Comparison of ENCODE assay signal across 21 cellular contexts in genomic region chr14:60357551-60357930, GRCh38.
"Had no signal": no experiment of that assay in that cellular context is flagged by ENCODE, and none has a peak within 500 bp of the region (broad histone marks: within the 10 kb centered on the region; RNA-seq: fewer than 3 reads in every experiment).

No MANE protein-coding gene starts in this region.

- DNase-seq: effector memory CD8-positive, alpha-beta T cell; erythroblast; foreskin keratinocyte; immature natural killer cell; left lung; lower lobe of right lung; naive B cell; sigmoid colon; stimulated activated CD4-positive, alpha-beta T cell treated with anti-CD3 and anti-CD28 coated beads, Interleukin-2, amount 100 ng/mL, for 24 hours; stimulated activated CD4-positive, alpha-beta T cell treated with anti-CD3 and anti-CD28 coated beads, Interleukin-4, amount 100 ng/mL, for 4 hours; stimulated activated naive B cell treated with anti-CD40 and anti-IgM and Interleukin-4, amounts not matched to agents 10 μg/mL and 1 μg/mL and 100 μg/mL, for 72 hours; stimulated activated naive CD8-positive, alpha-beta T cell treated with anti-CD3 and anti-CD28 coated beads, Interleukin-15, amount 100 ng/mL, for 72 hours; testis; upper lobe of right lung had no signal

- H3K36me3 ChIP-seq: left lung, lower lobe of right lung, right atrium auricular region, sigmoid colon, tibial nerve, upper lobe of right lung, vagina had no signal

- H3K27ac ChIP-seq: foreskin keratinocyte, left lung, lower lobe of right lung, right atrium auricular region, sigmoid colon, skin epidermis, testis, tibial nerve, upper lobe of right lung, vagina had no signal

- H3K9me3 Mint-ChIP-seq: effector memory CD8-positive, alpha-beta T cell; immature natural killer cell; stimulated activated naive CD8-positive, alpha-beta T cell treated with anti-CD3 and anti-CD28 coated beads, Interleukin-15, amount 100 ng/mL, for 72 hours had no signal

- H3K4me3 Mint-ChIP-seq: dendritic cell treated with granulocyte-macrophage colony-stimulating factor and Interleukin-4, amounts not matched to agents 40 ng/mL and 50 ng/mL, for 4 days; effector memory CD8-positive, alpha-beta T cell; immature natural killer cell; memory B cell; naive B cell; nephron progenitor cell; stimulated activated naive B cell treated with anti-CD40 and anti-IgM and Interleukin-4, amounts not matched to agents 10 μg/mL and 1 μg/mL and 100 μg/mL, for 72 hours; stimulated activated naive CD8-positive, alpha-beta T cell treated with anti-CD3 and anti-CD28 coated beads, Interleukin-15, amount 100 ng/mL, for 72 hours had no signal

- H3K36me3 Mint-ChIP-seq: immature natural killer cell; stimulated activated naive B cell treated with anti-CD40 and anti-IgM and Interleukin-4, amounts not matched to agents 10 μg/mL and 1 μg/mL and 100 μg/mL, for 72 hours had no signal

- H3K27ac Mint-ChIP-seq: dendritic cell treated with granulocyte-macrophage colony-stimulating factor and Interleukin-4, amounts not matched to agents 40 ng/mL and 50 ng/mL, for 4 days; effector memory CD8-positive, alpha-beta T cell; immature natural killer cell; memory B cell; naive B cell; nephron progenitor cell; stimulated activated naive B cell treated with anti-CD40 and anti-IgM and Interleukin-4, amounts not matched to agents 10 μg/mL and 1 μg/mL and 100 μg/mL, for 72 hours; stimulated activated naive CD8-positive, alpha-beta T cell treated with anti-CD3 and anti-CD28 coated beads, Interleukin-15, amount 100 ng/mL, for 72 hours had no signal

- H3K4me1 ChIP-seq: foreskin keratinocyte, left lung, lower lobe of right lung, right atrium auricular region, sigmoid colon, testis, tibial nerve, upper lobe of right lung, vagina had no signal

- H3K4me1 Mint-ChIP-seq: immature natural killer cell; memory B cell; naive B cell; stimulated activated naive B cell treated with anti-CD40 and anti-IgM and Interleukin-4, amounts not matched to agents 10 μg/mL and 1 μg/mL and 100 μg/mL, for 72 hours; stimulated activated naive CD8-positive, alpha-beta T cell treated with anti-CD3 and anti-CD28 coated beads, Interleukin-15, amount 100 ng/mL, for 72 hours had no signal

- H3K4me3 ChIP-seq: left lung, lower lobe of right lung, right atrium auricular region, sigmoid colon, skin epidermis, testis, tibial nerve, upper lobe of right lung, vagina had no signal

- ATAC-seq: effector memory CD8-positive, alpha-beta T cell; foreskin keratinocyte; left lung; lower lobe of right lung; stimulated activated naive B cell treated with anti-CD40 and anti-IgM and Interleukin-4, amounts not matched to agents 10 μg/mL and 1 μg/mL and 100 μg/mL, for 72 hours; stimulated activated naive CD8-positive, alpha-beta T cell treated with anti-CD3 and anti-CD28 coated beads, Interleukin-15, amount 100 ng/mL, for 72 hours; upper lobe of right lung had no signal

- H3K9me3 ChIP-seq: left lung, lower lobe of right lung, right atrium auricular region, sigmoid colon, testis, tibial nerve, upper lobe of right lung, vagina had no signal

- H3K27me3 ChIP-seq: left lung, right atrium auricular region, sigmoid colon, testis, tibial nerve, upper lobe of right lung, vagina had no signal

- H3K27me3 Mint-ChIP-seq: dendritic cell treated with granulocyte-macrophage colony-stimulating factor and Interleukin-4, amounts not matched to agents 40 ng/mL and 50 ng/mL, for 4 days had no signal
